ENCODE assay signal across 8 cellular contexts in the genomic region with DNA sequence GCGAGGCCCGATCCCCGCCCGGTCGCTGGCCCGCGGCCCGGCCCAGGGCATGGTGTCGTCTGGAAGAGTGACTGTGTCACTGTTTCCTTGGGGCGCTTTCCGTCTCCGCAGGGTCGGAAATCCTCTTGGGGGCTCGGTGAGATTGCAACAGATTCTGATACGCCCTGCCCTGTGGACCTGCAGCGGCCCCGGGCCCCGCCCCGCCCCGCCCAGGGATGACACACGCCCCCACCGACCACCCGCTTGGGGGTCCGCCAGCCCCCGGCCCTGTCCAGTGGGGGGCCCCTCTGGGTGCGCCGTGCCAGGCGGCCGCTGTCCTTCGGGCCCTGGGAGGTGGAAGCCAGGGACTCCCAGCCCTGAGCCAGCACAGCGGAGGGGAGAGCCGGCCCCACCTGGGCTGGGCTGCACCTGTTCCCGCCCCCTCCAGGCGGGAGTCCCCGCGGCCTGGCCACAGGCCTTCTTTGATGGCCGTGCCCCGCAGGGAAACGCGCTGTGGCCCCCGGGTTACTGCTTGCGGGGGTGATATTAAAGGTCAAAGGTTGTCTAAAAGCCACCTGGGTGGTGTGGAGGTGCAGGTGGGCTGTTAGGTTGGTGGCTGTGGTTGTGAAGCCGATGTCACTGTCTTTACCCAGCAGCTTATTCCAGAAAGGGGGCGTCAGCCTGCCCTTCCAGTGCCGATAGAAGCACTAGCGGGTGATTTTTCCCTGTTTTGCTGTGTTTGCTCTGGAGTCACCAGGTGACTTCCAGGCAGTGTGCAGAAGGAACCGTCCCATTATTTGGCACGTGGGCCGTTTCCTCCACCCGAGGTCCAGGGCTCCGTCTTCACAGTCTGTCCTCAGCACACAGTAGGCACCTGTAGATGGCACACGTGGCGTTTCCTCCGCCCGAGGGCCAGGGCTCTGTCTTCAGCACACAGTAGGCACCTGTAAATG. TPM values are rescaled to one million over a fixed set of nuclear protein-coding genes. Genes with fewer than 3 reads are reported as not detected.
A peak's percentile ranks its signal among the peaks of the same experiment; 100 is the strongest.
DNase-seq lines count a peak whose midpoint lies in the region; ATAC-seq and TF ChIP-seq lines count a peak whose summit lies in the region.

No MANE protein-coding gene starts in this region.

- H3K4me3 ChIP-seq in IMR-90 (ENCODE audit: insufficient read depth, low read depth, low read length) (peak overlapping the region; percentile 83), heart right ventricle (peak overlapping the region; percentile 64 to 89 (median 72)), gastrocnemius medialis (peak overlapping the region; percentile 61 to 87 (median 72))

- CTCF ChIA-PET in IMR-90 (lab: Yijun Ruan, JAX): no interaction called here

- POLR2A ChIA-PET in IMR-90 (lab: Charles Lee; ENCODE audit: unreplicated experiment): interaction anchor here (0.6 kb wide), 1 partner anchor 243 kb away, joined by 6 read pairs; no protein-coding TSS in a partner anchor

- dilution Hi-C loops in IMR-90 (cut with HindIII; ENCODE audit: low sequenced_read_pairs, unreplicated experiment): no loop called here

- no peak overlapping the region for H2BK15ac ChIP-seq in IMR-90 (ENCODE audit: low read depth, low read length)

- H3K27me3 ChIP-seq in IMR-90 (ENCODE audit: control insufficient read depth, insufficient read depth, low read length) (no peaks in the 10 kb centered on the region; the same call in 1 of the 2 replicates), heart right ventricle (peaks cover 11 to 30% (median 29%) of the 10 kb centered on the region in 7 donors), gastrocnemius medialis (peaks cover 23 to 25% (median 24%) of the 10 kb centered on the region in 3 donors)

- H3K4me2 ChIP-seq in IMR-90 (ENCODE audit: low read depth, low read length): peak overlapping the region; percentile 74

- peaks cover 12% of the 10 kb centered on the region for H3K4me1 ChIP-seq in IMR-90 (ENCODE audit: control insufficient read depth, insufficient read depth, low read length)
- H3K4me1 ChIP-seq in heart right ventricle: peaks cover 22 to 40% (median 37%) of the 10 kb centered on the region in 9 donors
- H3K4me1 ChIP-seq in gastrocnemius medialis: peaks cover 14 to 18% of the 10 kb centered on the region in 2 donors

- H3K9me3 ChIP-seq in IMR-90 (ENCODE audit: control insufficient read depth, insufficient read depth, low read length) (no peaks in the 10 kb centered on the region), heart right ventricle (no peaks in the 10 kb centered on the region), gastrocnemius medialis (no peaks in the 10 kb centered on the region)

- no peak overlapping the region for H4K91ac ChIP-seq in IMR-90 (ENCODE audit: insufficient read depth, low read depth, low read length)

- H3K9me1 ChIP-seq in IMR-90 (ENCODE audit: insufficient read depth, low read length): no peaks in the 10 kb centered on the region; the same call in 1 of the 2 replicates

- H3K36me3 ChIP-seq in IMR-90 (ENCODE audit: control insufficient read depth, insufficient read depth, low read length): no peaks in the 10 kb centered on the region
- peaks cover 0 to 4% (median 0%) of the 10 kb centered on the region in 9 donors for H3K36me3 ChIP-seq in heart right ventricle
- no peaks in the 10 kb centered on the region for H3K36me3 ChIP-seq in gastrocnemius medialis

- intact Hi-C loops in IMR-90 (cut with micrococcal nuclease): no loop called here
- intact Hi-C loops in heart right ventricle (cut with DNase I): loop anchor here in 1 of 10 donors (2.0 kb wide), 1 partner anchor 21 kb away; no protein-coding TSS in a partner anchor
- intact Hi-C loops in gastrocnemius medialis (cut with DNase I; ENCODE audit: low total_unique reads): no loop called here

- DNase-seq in NCI-H2196 (lab: John Stamatoyannopoulos, UW; ENCODE audit: unreplicated experiment) (peak; percentile 21), NCI-H2196 treated with DMSO at 0.1 percent for 48 hours (lab: John Stamatoyannopoulos, UW; ENCODE audit: unreplicated experiment) (no peak), IMR-90 (no peak), heart right ventricle (no peak), gastrocnemius medialis (no peak), NCI-H1930 (lab: John Stamatoyannopoulos, UW) (no peak)
- DNase-seq in activated CD8-positive, alpha-beta memory T cell treated with anti-CD3 and anti-CD28 coated beads, Interleukin-2, amount 50 U/mL, for 4 hours: peak; percentile 55

- no peak overlapping the region; a peak in 1 of 4 replicates for H4K8ac ChIP-seq in IMR-90 (ENCODE audit: low read depth in 2 of 2, low read length in 2 of 2)

- H2AFZ ChIP-seq in IMR-90 (replicated peaks; ENCODE audit: low read length, poor library complexity): peak overlapping the region; percentile 85

- H3K27ac ChIP-seq in IMR-90 (ENCODE audit: insufficient read depth, low read length) (peak overlapping the region; percentile 34; the same call in 1 of the 2 replicates), heart right ventricle (peak overlapping the region in 8 of 10 donors; percentile 26 to 92 (median 50)), gastrocnemius medialis (peak overlapping the region in 3 of 4 donors; percentile 36 to 91 (median 81))

- peaks cover 10 to 62% of the 10 kb centered on the region in 2 experiments; a peak in 3 of 4 replicates for H3K79me1 ChIP-seq in IMR-90 (ENCODE audit: low read depth in 1 of 2, low read length in 2 of 2)

- no peak overlapping the region for H2BK20ac ChIP-seq in IMR-90 (ENCODE audit: low read depth, low read length)

- no peak for TF ChIP-seq RAD21 in IMR-90 (IDR thresholded peaks at IDR 0.05; ENCODE audit: low read length)

- ATAC-seq in IMR-90 (ENCODE audit: low read depth) (0 out of 2 replicates have a peak, but pooled peaks have one; percentile 2), heart right ventricle (peak in 2 of 8 donors; percentile 2 to 3), gastrocnemius medialis (peak; percentile 9 to 18), HG02588 (IDR thresholded peaks at IDR 0.05; ENCODE audit: unreplicated experiment) (no peak)

- H3K23ac ChIP-seq in IMR-90 (ENCODE audit: low read depth, low read length): peak overlapping the region; percentile 65

- in situ Hi-C loops in IMR-90 (cut with MboI; ENCODE audit: low sequenced_read_pairs) (no loop called here), gastrocnemius medialis (cut with MboI; ENCODE audit: low sequenced_read_pairs in 4 of 4) (loop anchor here in 1 of 4 donors (25.0 kb wide), 1 partner anchor 138 kb away; the partner anchor contains the start of gene ABCA3)

- H2AK9ac ChIP-seq in IMR-90 (replicated peaks; ENCODE audit: low read depth, low read length, poor library complexity): peak overlapping the region; percentile 89

- 24% methylated on average over 30 of the region's 55 CpGs; no CpG with 5 or more reads in 1 of the 2 experiments for WGBS in IMR-90 (ENCODE audit: extremely low coverage in 2 of 2, insufficient read length in 1 of 2), 2 experiments
- 17% methylated on average over 55 of the region's 55 CpGs for WGBS in heart right ventricle, 2 donors

- H2BK120ac ChIP-seq in IMR-90 (ENCODE audit: low read depth, low read length): no peak overlapping the region

- H3K18ac ChIP-seq in IMR-90 (ENCODE audit: low read depth, low read length): no peak overlapping the region

- no peak for TF ChIP-seq POLR2A in IMR-90 (IDR thresholded peaks at IDR 0.05; ENCODE audit: low read depth, low read length)
- TF ChIP-seq POLR2A in gastrocnemius medialis (IDR thresholded peaks at IDR 0.05): no peak

- H3K56ac ChIP-seq in IMR-90 (ENCODE audit: extremely low read depth, insufficient read depth, low read length): no peak overlapping the region

- TF ChIP-seq CTCF in IMR-90 (conservative IDR thresholded peaks at IDR 0.05; ENCODE audit: low read depth, low read length) (no peak), heart right ventricle (IDR thresholded peaks at IDR 0.05) (no peak), gastrocnemius medialis (IDR thresholded peaks at IDR 0.05 in 4 of 5, conservative IDR thresholded peaks at IDR 0.05 in 1 of 5) (no peak)

- H3K9ac ChIP-seq in IMR-90 (ENCODE audit: low read depth, low read length): peak overlapping the region; percentile 56

- H3K4ac ChIP-seq in IMR-90 (ENCODE audit: low read depth, low read length): no peak overlapping the region; the same call in 1 of the 2 replicates

- H4K5ac ChIP-seq in IMR-90 (ENCODE audit: low read depth, low read length): no peak overlapping the region

- no peak overlapping the region; the same call in 1 of the 2 replicates for H2AK5ac ChIP-seq in IMR-90 (ENCODE audit: low read depth, low read length)

- peaks cover 28% of the 10 kb centered on the region for H4K20me1 ChIP-seq in IMR-90 (ENCODE audit: insufficient read depth, low read length)

- no peak overlapping the region for H2BK5ac ChIP-seq in IMR-90 (ENCODE audit: low read depth, low read length, poor library complexity, severe bottlenecking)

- H3K14ac ChIP-seq in IMR-90 (replicated peaks; ENCODE audit: low read depth, low read length): 0 out of 2 replicates have a peak overlapping the region, but pooled peaks have one; percentile 51

- BruUV-seq in IMR-90 (replicated peaks; lab: Mats Ljungman, UMichigan): no TSS peak

RNA-seq across cellular contexts. Expression of gene TBC1D24, which starts 0.8 kb away (rescaled TPM):
- total RNA-seq in IMR-90 (2012; rRNA removed) (7.5 and 8.6 TPM in 2 replicates), heart right ventricle (10 to 100 TPM in 4 of 10 donors, 1 to 10 TPM in 6; 6.2 to 14.9 (median 9.2) TPM), gastrocnemius medialis (10 to 100 TPM in 2 of 4 donors, 1 to 10 TPM in 2; 8.7 to 14.8 (median 9.9) TPM)
- polyA plus RNA-seq in IMR-90 (2012; rRNA removed) (13.4 and 16.2 TPM in 2 replicates), heart right ventricle (1 to 10 TPM; 3.4 to 5.4 TPM)
- 6.5 and 11.7 TPM in 2 replicates for polyA plus RNA-seq in IMR-90 (2012; cell fraction: cytosol; rRNA removed)
- 28.4 and 53.0 TPM in 2 replicates for polyA plus RNA-seq in IMR-90 (2012; cell fraction: nucleus; rRNA removed; ENCODE audit: low replicate concordance)

RNA-seq across cellular contexts. Expression of gene NTN3, which starts 4.6 kb away (rescaled TPM):
- total RNA-seq in IMR-90 (2012; rRNA removed) (0.18 and 0.28 TPM in 2 replicates), heart right ventricle (under 1 TPM in 3 of 10 donors, not detected in 7; 0.12 to 0.18 (median 0.17) TPM), gastrocnemius medialis (not detected)
- polyA plus RNA-seq in IMR-90 (2012; rRNA removed) (0.38 and 0.72 TPM in 2 replicates), heart right ventricle (not detected)
- polyA plus RNA-seq in IMR-90 (2012; cell fraction: cytosol; rRNA removed): 0.44 and 0.96 TPM in 2 replicates
- 0.72 and 2.1 TPM in 2 replicates for polyA plus RNA-seq in IMR-90 (2012; cell fraction: nucleus; rRNA removed; ENCODE audit: low replicate concordance)

RNA-seq across cellular contexts. Expression of gene TEDC2, which starts 15.8 kb away (rescaled TPM):
- total RNA-seq in IMR-90 (2012; rRNA removed) (3.6 TPM in 2 replicates), heart right ventricle (1 to 10 TPM in 4 of 10 donors, under 1 TPM in 6; 0.47 to 1.9 (median 0.95) TPM), gastrocnemius medialis (under 1 TPM in 2 of 4 donors, not detected in 2; 0.33 to 0.91 TPM)
- polyA plus RNA-seq in IMR-90 (2012; rRNA removed) (7.3 and 10.8 TPM in 2 replicates), heart right ventricle (1 to 10 TPM in 1 of 2 donors, under 1 TPM in 1; 0.29 to 2.3 TPM)
- polyA plus RNA-seq in IMR-90 (2012; cell fraction: cytosol; rRNA removed): 5.2 and 6.1 TPM in 2 replicates
- polyA plus RNA-seq in IMR-90 (2012; cell fraction: nucleus; rRNA removed; ENCODE audit: low replicate concordance): 17.1 and 61.0 TPM in 2 replicates

RNA-seq across cellular contexts. Expression of gene ATP6V0C, which starts 38.1 kb away (rescaled TPM):
- total RNA-seq in IMR-90 (2012; rRNA removed) (8.4 and 8.6 TPM in 2 replicates), heart right ventricle (100 to 1,000 TPM; 104 to 209 (median 130) TPM), gastrocnemius medialis (10 to 100 TPM; 22.1 to 84.2 (median 56.2) TPM)
- polyA plus RNA-seq in IMR-90 (2012; rRNA removed) (107 and 108 TPM in 2 replicates), heart right ventricle (100 to 1,000 TPM in 1 of 2 donors, 10 to 100 TPM in 1; 58.5 to 243 TPM)
- polyA plus RNA-seq in IMR-90 (2012; cell fraction: cytosol; rRNA removed): 182 and 333 TPM in 2 replicates
- polyA plus RNA-seq in IMR-90 (2012; cell fraction: nucleus; rRNA removed; ENCODE audit: low replicate concordance): 64.7 and 163 TPM in 2 replicates

RNA-seq across cellular contexts. Expression of gene AMDHD2, which starts 44.5 kb away (rescaled TPM):
- total RNA-seq in IMR-90 (2012; rRNA removed): 10.0 and 10.6 TPM in 2 replicates
- polyA plus RNA-seq in IMR-90 (2012; rRNA removed): 30.3 and 30.8 TPM in 2 replicates
- 11.5 and 21.8 TPM in 2 replicates for polyA plus RNA-seq in IMR-90 (2012; cell fraction: cytosol; rRNA removed)
- polyA plus RNA-seq in IMR-90 (2012; cell fraction: nucleus; rRNA removed; ENCODE audit: low replicate concordance): 189 and 533 TPM in 2 replicates
- total RNA-seq in heart right ventricle: 10 to 100 TPM in 5 of 10 donors, 1 to 10 TPM in 5; 7.1 to 20.1 (median 9.4) TPM
- 10 to 100 TPM; 12.2 to 20.8 TPM for polyA plus RNA-seq in heart right ventricle
- total RNA-seq in gastrocnemius medialis: 10 to 100 TPM; 12.3 to 18.1 (median 13.7) TPM

Comparison
In these comparisons a context has a peak if more than half of its experiments do, and no peak if none do; other contexts are left out.
1. DNase-seq: peak in NCI-H2196 (single experiment) and activated CD8-positive, alpha-beta memory T cell treated with anti-CD3 and anti-CD28 coated beads, Interleukin-2, amount 50 U/mL, for 4 hours (single experiment); none in NCI-H2196 treated with DMSO at 0.1 percent for 48 hours (single experiment), IMR-90 (single experiment), heart right ventricle (0 of 2), gastrocnemius medialis (0 of 2) and NCI-H1930 (0 of 2).
2. Peak in every context shown above with its lines, with median percentiles within 50 percentile points of each other: H3K27ac ChIP-seq and H3K4me3 ChIP-seq.